In genomic region chr10:110228066-110228465, GRCh38 we compare ENCODE assay signal across 11 cellular contexts. TPM values are rescaled to one million over a fixed set of nuclear protein-coding genes. Genes with fewer than 3 reads are reported as not detected.
DNase-seq lines count a peak whose midpoint lies in the region; ATAC-seq and TF ChIP-seq lines count a peak whose summit lies in the region.
"Had no signal": no experiment of that assay in that cellular context is flagged by ENCODE, and none has a peak within 500 bp of the region (broad histone marks: within the 10 kb centered on the region; RNA-seq: fewer than 3 reads in every experiment).

No MANE protein-coding gene starts in this region.

- H3K36me3 Mint-ChIP-seq in endothelial cell (ENCODE audit: low read depth, unreplicated experiment), result peaks cover 16% of the 10 kb centered on the region

- H3K9ac ChIP-seq in SK-N-SH (no peak overlapping the region), OCI-LY1 (ENCODE audit: low read length) (no peak overlapping the region; the same call in 1 of the 2 replicates)

- H3K4me3 ChIP-seq in SK-N-SH (ENCODE audit: low read depth in 2 of 2, low read length in 1 of 2) (peak overlapping the region in 1 of 2 experiments; percentile 64; a peak in 2 of 4 replicates), OCI-LY1 (ENCODE audit: low read depth, low read length, poor library complexity, severe bottlenecking) (no peak overlapping the region), sigmoid colon (peak overlapping the region in 2 of 4 donors; percentile 86 to 87)

- H3K4me1 ChIP-seq in SK-N-SH (ENCODE audit: control insufficient read depth in 1 of 2, insufficient read depth in 2 of 2, low read depth in 1 of 2, low read length in 1 of 2) (peaks cover 0 to 10% of the 10 kb centered on the region in 2 experiments; a peak in 2 of 4 replicates), OCI-LY1 (ENCODE audit: insufficient read depth, low read length, severe bottlenecking) (peaks cover 21% of the 10 kb centered on the region), sigmoid colon (peaks cover 0 to 46% (median 35%) of the 10 kb centered on the region in 4 donors)

- no peak for ATAC-seq in SK-N-SH treated with all-trans-retinoic acid at 6 μM for 48 hours

- POLR2A ChIA-PET in SK-N-SH (lab: Yijun Ruan, JAX), result no interaction called here

- TF ChIP-seq CTCF in SK-N-SH (IDR thresholded peaks at IDR 0.05) (no peak), OCI-LY1 (IDR thresholded peaks at IDR 0.05; ENCODE audit: low read length) (no peak), endothelial cell (IDR thresholded peaks at IDR 0.05; ENCODE audit: unreplicated experiment) (no peak), sigmoid colon (IDR thresholded peaks at IDR 0.05) (no peak)

- 97% methylated on average over 10 of the region's 10 CpGs for WGBS in SK-N-SH (ENCODE audit: low lambda C conversion rate)
- WGBS in sigmoid colon, 2 donors, result 90 to 94% methylated on average over 10 of the region's 10 CpGs

- H3K27ac Mint-ChIP-seq in endothelial cell (ENCODE audit: unreplicated experiment), result no peak overlapping the region

- H3K36me3 ChIP-seq in SK-N-SH (replicated peaks in 1 of 2; ENCODE audit: control insufficient read depth in 1 of 2, insufficient read depth in 2 of 2, low read length in 1 of 2) (peaks cover 0 to 34% of the 10 kb centered on the region in 2 experiments), OCI-LY1 (ENCODE audit: insufficient read depth, low read length) (peaks cover 45% of the 10 kb centered on the region), sigmoid colon (peaks cover 0 to 26% (median 0%) of the 10 kb centered on the region in 4 donors)

- H3K27me3 ChIP-seq in SK-N-SH (ENCODE audit: insufficient read depth) (no peaks in the 10 kb centered on the region), OCI-LY1 (ENCODE audit: insufficient read depth, low read length) (no peaks in the 10 kb centered on the region), sigmoid colon (no peaks in the 10 kb centered on the region)
- H3K27me3 ChIP-seq: MG63 had no signal

- TF ChIP-seq RAD21 in SK-N-SH (IDR thresholded peaks at IDR 0.05; ENCODE audit: low read length), result no peak

- peak overlapping the region; percentile 69 for H3K4me2 ChIP-seq in SK-N-SH
- peak overlapping the region; percentile 67 for H3K4me2 ChIP-seq in OCI-LY1 (ENCODE audit: low read length)

- H3K27ac ChIP-seq in SK-N-SH (ENCODE audit: low read depth in 2 of 2, low read length in 1 of 2) (no peak overlapping the region; a peak in 1 of 4 replicates), OCI-LY1 (ENCODE audit: low read depth, low read length, poor library complexity, severe bottlenecking) (peak overlapping the region; percentile 88), sigmoid colon (peak overlapping the region; percentile 92 to 98 (median 96))
- H3K27ac ChIP-seq: SK-N-MC had no signal

- H3K79me2 ChIP-seq in SK-N-SH (ENCODE audit: insufficient read depth) (no peaks in the 10 kb centered on the region), OCI-LY1 (ENCODE audit: insufficient read depth, low read length) (no peaks in the 10 kb centered on the region)

- no peaks in the 10 kb centered on the region for H3F3A ChIP-seq in SK-N-SH (replicated peaks; ENCODE audit: insufficient read depth)
- H3F3A ChIP-seq in OCI-LY1 (ENCODE audit: insufficient read depth, low read length), result 0 out of 2 replicates have a peak, but pooled peaks cover 3% of the 10 kb centered on the region

- peaks cover 14% of the 10 kb centered on the region for H3K27me3 Mint-ChIP-seq in endothelial cell (ENCODE audit: unreplicated experiment)

- no peaks in the 10 kb centered on the region for H3K9me3 Mint-ChIP-seq in endothelial cell (ENCODE audit: unreplicated experiment)

- H3K9me3 ChIP-seq in SK-N-SH (no peaks in the 10 kb centered on the region), OCI-LY1 (ENCODE audit: low read length) (no peaks in the 10 kb centered on the region), sigmoid colon (no peaks in the 10 kb centered on the region)
- H3K9me3 ChIP-seq: MG63 had no signal

- H3K4me1 Mint-ChIP-seq in endothelial cell (ENCODE audit: unreplicated experiment), result peaks cover 12% of the 10 kb centered on the region

- H4K20me1 ChIP-seq in SK-N-SH (ENCODE audit: insufficient read depth) (no peaks in the 10 kb centered on the region), OCI-LY1 (ENCODE audit: insufficient read depth, low read length) (no peaks in the 10 kb centered on the region)

- no peak for TF ChIP-seq EP300 in SK-N-SH (IDR thresholded peaks at IDR 0.05; ENCODE audit: borderline replicate concordance in 1 of 2, low read depth in 1 of 2, low read length in 1 of 2)
- TF ChIP-seq EP300 in sigmoid colon (IDR thresholded peaks at IDR 0.05), result no peak

- intact Hi-C loops in sigmoid colon (cut with DNase I), result loop anchor here (5.0 to 10.0 kb wide), 4 partner anchors 49 to 346 kb away; partner anchors contain the start of genes DUSP5 and SMC3

- H3K4me3 Mint-ChIP-seq in endothelial cell (ENCODE audit: unreplicated experiment), result peak overlapping the region; percentile 97

- CTCF ChIA-PET in SK-N-SH (lab: Yijun Ruan, JAX), result interaction anchor here (1.1 kb wide), 1 partner anchor 22 kb away, joined by 3 read pairs; no protein-coding TSS in a partner anchor

- H3K9me2 ChIP-seq in SK-N-SH (no peaks in the 10 kb centered on the region), OCI-LY1 (ENCODE audit: low read depth, low read length) (no peaks in the 10 kb centered on the region)

- H2AFZ ChIP-seq in SK-N-SH (ENCODE audit: low read depth) (peak overlapping the region; percentile 76; the same call in 1 of the 2 replicates), OCI-LY1 (ENCODE audit: low read length) (no peak overlapping the region)

- TF ChIP-seq POLR2A in sigmoid colon (IDR thresholded peaks at IDR 0.05), result no peak

- DNase-seq in SK-N-SH (no peak), endothelial cell (ENCODE audit: low spot score) (no peak), sigmoid colon (no peak), putamen (ENCODE audit: low spot score) (no peak)
- DNase-seq in stimulated activated CD4-positive, alpha-beta T cell treated with anti-CD3 and anti-CD28 coated beads, Interleukin-4, amount 100 ng/mL, for 4 hours, result no peak
- no peak for DNase-seq in activated CD4-positive, CD25-positive, alpha-beta regulatory T cell (lab: John Stamatoyannopoulos, UW)
- DNase-seq: MG63, NCI-H510A had no signal

TF ChIP-seq in SK-N-SH, 30 proteins besides CTCF, POLR2A, EP300 and RAD21 (continues in another document):
- TF ChIP-seq NFIC (IDR thresholded peaks at IDR 0.05; ENCODE audit: borderline replicate concordance) (no peak), POLR2AphosphoS5 (IDR thresholded peaks at IDR 0.05; ENCODE audit: low read depth, low read length) (no peak), SIN3A (IDR thresholded peaks at IDR 0.05; ENCODE audit: borderline replicate concordance, low read depth, low read length) (no peak), MXI1 (IDR thresholded peaks at IDR 0.05; ENCODE audit: low read depth, low read length) (no peak), FOXM1 (IDR thresholded peaks at IDR 0.05; ENCODE audit: low read depth) (no peak), PBX3 (IDR thresholded peaks at IDR 0.05) (no peak), FOXJ3 (CRISPR knock-in tag; IDR thresholded peaks at IDR 0.05) (no peak), EZH2phosphoT487 (IDR thresholded peaks at IDR 0.05; ENCODE audit: borderline replicate concordance, low read depth) (no peak), GATA2 (CRISPR knock-in tag; IDR thresholded peaks at IDR 0.05) (no peak), TEAD4 (IDR thresholded peaks at IDR 0.05; ENCODE audit: borderline replicate concordance, insufficient read depth) (no peak), RXRA (IDR thresholded peaks at IDR 0.05; ENCODE audit: borderline replicate concordance, low read depth) (no peak)

TF ChIP-seq in SK-N-SH treated with all-trans-retinoic acid at 6 μM for 48 hours, 23 proteins besides CTCF, POLR2A, EP300 and RAD21:
- no peak for TF ChIP-seq ZNF70 (CRISPR knock-in tag; IDR thresholded peaks at IDR 0.05)
- TF ChIP-seq PPARA (CRISPR knock-in tag; IDR thresholded peaks at IDR 0.05; ENCODE audit: borderline replicate concordance), result no peak
- no peak for TF ChIP-seq ZNF565 (CRISPR knock-in tag; conservative IDR thresholded peaks at IDR 0.05; ENCODE audit: low read depth)
- no peak for TF ChIP-seq ZC3H10 (CRISPR knock-in tag; IDR thresholded peaks at IDR 0.05)
- no peak for TF ChIP-seq BACH2 (CRISPR knock-in tag; IDR thresholded peaks at IDR 0.05; ENCODE audit: borderline replicate concordance)

RNA-seq across cellular contexts. Expression of gene MXI1, which starts 20.7 kb away (rescaled TPM):
- polyA plus RNA-seq in SK-N-SH (2012; rRNA removed) (13.8 and 17.8 TPM in 2 replicates), sigmoid colon (10 to 100 TPM; 52.2 to 84.7 (median 84.2) TPM)
- 16.4 and 18.0 TPM in 2 replicates for polyA plus RNA-seq in SK-N-SH (2012; cell fraction: cytosol; rRNA removed)
- 12.8 and 28.2 TPM in 2 replicates for polyA plus RNA-seq in SK-N-SH (2012; cell fraction: nucleus; rRNA removed)
- total RNA-seq in endothelial cell (ENCODE audit: unreplicated experiment) (10.3 TPM), sigmoid colon (100 to 1,000 TPM in 3 of 4 donors, 10 to 100 TPM in 1; 92.0 to 148 (median 107) TPM)

Comparison
In these comparisons a context has a peak if more than half of its experiments do, and no peak if none do; other contexts are left out.
1. H3K27ac ChIP-seq: peak in OCI-LY1 (single experiment) and sigmoid colon (4 of 4); none in SK-N-SH (0 of 2).